In genomic region chr1:20654104-20654690, GRCh38 we compare ENCODE assay signal across 17 cellular contexts. TPM values are rescaled to one million over a fixed set of nuclear protein-coding genes. Genes with fewer than 3 reads are reported as not detected.
A peak's percentile ranks its signal among the peaks of the same experiment; 100 is the strongest.
DNase-seq lines count a peak whose midpoint lies in the region; ATAC-seq and TF ChIP-seq lines count a peak whose summit lies in the region.
"Had no signal": no experiment of that assay in that cellular context is flagged by ENCODE, and none has a peak within 500 bp of the region (broad histone marks: within the 10 kb centered on the region; RNA-seq: fewer than 3 reads in every experiment).

No MANE protein-coding gene starts in this region.

- H3K4me1 ChIP-seq in CD4-positive, alpha-beta memory T cell (ENCODE audit: insufficient read depth, low read length) = peaks cover 11% of the 10 kb centered on the region
- H3K4me1 ChIP-seq: HAP-1 had no signal

- TF ChIP-seq CTCF in WERI-Rb-1 (IDR thresholded peaks at IDR 0.05; ENCODE audit: low read depth, low read length) (peak; percentile 38; the same call in 1 of the 2 replicates), fibroblast of the aortic adventitia (IDR thresholded peaks at IDR 0.05; ENCODE audit: insufficient read depth, low read length) (no peak)

- H3K27ac ChIP-seq in WERI-Rb-1 = no peak overlapping the region
- H3K27ac ChIP-seq in CD4-positive, alpha-beta memory T cell (ENCODE audit: low read depth, low read length) = no peak overlapping the region

- H3K27ac Mint-ChIP-seq in CD4-positive, alpha-beta memory T cell = peak overlapping the region in 1 of 7 donors; percentile 29
- H3K27ac Mint-ChIP-seq: activated naive CD8-positive, alpha-beta T cell treated with anti-CD3 and anti-CD28 coated beads for 36 hours; activated T-cell treated with anti-CD3 and anti-CD28 coated beads, Interleukin-2, amount 50 U/mL, for 72 hours; CD4-positive, CD25-positive, alpha-beta regulatory T cell; stimulated activated naive CD8-positive, alpha-beta T cell treated with anti-CD3 and anti-CD28 coated beads, Interleukin-15, Interleukin-2, amounts not matched to agents 100 ng/mL and 50 ng/mL, for 24 hours had no signal

- ATAC-seq in esophagus mucosa (no peak), HG03521 (IDR thresholded peaks at IDR 0.05; ENCODE audit: unreplicated experiment) (no peak)
- ATAC-seq: activated T-cell treated with anti-CD3 and anti-CD28 coated beads, Interleukin-2, amount 50 U/mL, for 72 hours had no signal

- H3K9me3 Mint-ChIP-seq in CD4-positive, alpha-beta memory T cell = no peaks in the 10 kb centered on the region
- H3K9me3 Mint-ChIP-seq: activated naive CD8-positive, alpha-beta T cell treated with anti-CD3 and anti-CD28 coated beads for 36 hours; activated T-cell treated with anti-CD3 and anti-CD28 coated beads, Interleukin-2, amount 50 U/mL, for 72 hours; CD4-positive, CD25-positive, alpha-beta regulatory T cell; stimulated activated naive CD8-positive, alpha-beta T cell treated with anti-CD3 and anti-CD28 coated beads, Interleukin-15, Interleukin-2, amounts not matched to agents 100 ng/mL and 50 ng/mL, for 24 hours had no signal

- H3K4me3 Mint-ChIP-seq in CD4-positive, alpha-beta memory T cell = no peak overlapping the region
- H3K4me3 Mint-ChIP-seq: activated naive CD8-positive, alpha-beta T cell treated with anti-CD3 and anti-CD28 coated beads for 36 hours; activated T-cell treated with anti-CD3 and anti-CD28 coated beads, Interleukin-2, amount 50 U/mL, for 72 hours; CD4-positive, CD25-positive, alpha-beta regulatory T cell; stimulated activated naive CD8-positive, alpha-beta T cell treated with anti-CD3 and anti-CD28 coated beads, Interleukin-15, Interleukin-2, amounts not matched to agents 100 ng/mL and 50 ng/mL, for 24 hours had no signal

- no peaks in the 10 kb centered on the region for H3K9me3 ChIP-seq in WERI-Rb-1 (ENCODE audit: severe bottlenecking)
- no peaks in the 10 kb centered on the region for H3K9me3 ChIP-seq in CD4-positive, alpha-beta memory T cell (ENCODE audit: control insufficient read depth in 1 of 2, low read length in 2 of 2)
- H3K9me3 ChIP-seq: HAP-1 had no signal

- peak; percentile 67 for DNase-seq in Ammon's horn (ENCODE audit: low spot score)
- DNase-seq in WERI-Rb-1 = no peak
- DNase-seq in fibroblast of the aortic adventitia (ENCODE audit: low read depth) = peak; percentile 37
- DNase-seq in middle frontal gyrus (ENCODE audit: extremely low spot score, low spot score) = peak; percentile 5
- no peak for DNase-seq in HCEC 1CT
- no peak for DNase-seq in CD4-positive, alpha-beta memory T cell
- DNase-seq: ACHN; activated naive CD8-positive, alpha-beta T cell treated with anti-CD3 and anti-CD28 coated beads for 36 hours; activated T-cell treated with anti-CD3 and anti-CD28 coated beads, Interleukin-2, amount 50 U/mL, for 72 hours; CD4-positive, CD25-positive, alpha-beta regulatory T cell; mammary epithelial cell; NCI-H1436; NCI-H82 had no signal

- H3K27me3 Mint-ChIP-seq in CD4-positive, alpha-beta memory T cell = no peaks in the 10 kb centered on the region
- H3K27me3 Mint-ChIP-seq: activated naive CD8-positive, alpha-beta T cell treated with anti-CD3 and anti-CD28 coated beads for 36 hours; CD4-positive, CD25-positive, alpha-beta regulatory T cell; stimulated activated naive CD8-positive, alpha-beta T cell treated with anti-CD3 and anti-CD28 coated beads, Interleukin-15, Interleukin-2, amounts not matched to agents 100 ng/mL and 50 ng/mL, for 24 hours had no signal

- H3K4me1 Mint-ChIP-seq in CD4-positive, alpha-beta memory T cell = peaks cover 7 to 29% (median 13%) of the 10 kb centered on the region in 4 donors

- H3K36me3 ChIP-seq in WERI-Rb-1 = peaks cover 86% of the 10 kb centered on the region
- H3K36me3 ChIP-seq in CD4-positive, alpha-beta memory T cell (ENCODE audit: insufficient read depth, low read length) = peaks cover 79% of the 10 kb centered on the region

- POLR2A ChIA-PET in CD4-positive, alpha-beta memory T cell (lab: Charles Lee; ENCODE audit: partially characterized antibody) = no interaction called here

- CTCF ChIA-PET in CD4-positive, alpha-beta memory T cell (lab: Charles Lee; ENCODE audit: partially characterized antibody) = interaction anchor here (1.2 to 1.7 kb wide), 2 partner anchors 15 to 20 kb away, joined by 4 to 5 read pairs; no protein-coding TSS in a partner anchor

- intact Hi-C loops in CD4-positive, alpha-beta memory T cell (cut with micrococcal nuclease) = no loop called here

- H3K4me3 ChIP-seq in WERI-Rb-1 (ENCODE audit: low read depth, low read length) = no peak overlapping the region
- no peak overlapping the region for H3K4me3 ChIP-seq in fibroblast of the aortic adventitia (ENCODE audit: low read depth, low read length)
- no peak overlapping the region for H3K4me3 ChIP-seq in CD4-positive, alpha-beta memory T cell (ENCODE audit: low read length in 2 of 2)
- H3K4me3 ChIP-seq: HAP-1 had no signal

- H3K27me3 ChIP-seq in WERI-Rb-1 (ENCODE audit: insufficient read depth, low read depth, severe bottlenecking) = no peaks in the 10 kb centered on the region
- no peaks in the 10 kb centered on the region for H3K27me3 ChIP-seq in CD4-positive, alpha-beta memory T cell (ENCODE audit: insufficient read depth, low read length)

- peaks cover 53 to 86% of the 10 kb centered on the region in 2 donors for H3K36me3 Mint-ChIP-seq in CD4-positive, alpha-beta memory T cell

RNA-seq across cellular contexts. Expression of gene DDOST, which starts 7.0 kb away (rescaled TPM):
- 54.0 and 183 TPM in 2 replicates for total RNA-seq in fibroblast of the aortic adventitia (ENCODE audit: low replicate concordance)
- 134 TPM for total RNA-seq in esophagus mucosa
- total RNA-seq in CD4-positive, alpha-beta memory T cell = 100 to 1,000 TPM; 133 to 134 TPM
- 100 to 1,000 TPM; 235 to 405 TPM for polyA plus RNA-seq in CD4-positive, alpha-beta memory T cell

RNA-seq across cellular contexts. Expression of gene PINK1, which starts 20.9 kb away (rescaled TPM):
- total RNA-seq in fibroblast of the aortic adventitia (ENCODE audit: low replicate concordance) = 38.1 and 43.0 TPM in 2 replicates
- total RNA-seq in esophagus mucosa = 36.8 TPM
- 10 to 100 TPM; 19.5 to 21.7 TPM for total RNA-seq in CD4-positive, alpha-beta memory T cell
- polyA plus RNA-seq in CD4-positive, alpha-beta memory T cell = 10 to 100 TPM; 19.0 to 24.2 TPM

Comparison
In these comparisons a context has a peak if more than half of its experiments do, and no peak if none do; other contexts are left out.
1. DNase-seq: peak in Ammon's horn (single experiment), fibroblast of the aortic adventitia (single experiment) and middle frontal gyrus (single experiment); none in WERI-Rb-1 (single experiment), HCEC 1CT (single experiment) and CD4-positive, alpha-beta memory T cell (0 of 5).